In genomic region chr4:128876194-128876593, GRCh38 we compare ENCODE assay signal across 15 cellular contexts.
DNase-seq lines count a peak whose midpoint lies in the region; ATAC-seq and TF ChIP-seq lines count a peak whose summit lies in the region.
"Had no signal": no experiment of that assay in that cellular context is flagged by ENCODE, and none has a peak within 500 bp of the region (broad histone marks: within the 10 kb centered on the region; RNA-seq: fewer than 3 reads in every experiment).

No MANE protein-coding gene starts in this region.

- intact Hi-C loops in natural killer cell (cut with micrococcal nuclease) (no loop called here), activated B cell treated with CpG ODN at 0.5 μM for 24 hours (cut with micrococcal nuclease) (no loop called here), Calu3 (cut with micrococcal nuclease; ENCODE audit: unreplicated experiment) (no loop called here)

- peaks cover 8 to 10% of the 10 kb centered on the region in 2 donors for H3K4me1 Mint-ChIP-seq in natural killer cell
- peaks cover 0 to 5% of the 10 kb centered on the region in 2 donors for H3K4me1 Mint-ChIP-seq in natural killer cell treated with Interleukin-12 subunit alpha and Interleukin-12 subunit beta and Interleukin-15 and Interleukin-18, amount 100 ng/mL, for 72 hours (ENCODE audit: low read depth in 2 of 2)
- peaks cover 3% of the 10 kb centered on the region for H3K4me1 Mint-ChIP-seq in activated B cell treated with CpG ODN at 0.5 μM for 24 hours
- H3K4me1 Mint-ChIP-seq in Calu3 (ENCODE audit: low read depth, unreplicated experiment) = no peaks in the 10 kb centered on the region
- H3K4me1 Mint-ChIP-seq: B cell, IgD-negative memory B cell had no signal

- DNase-seq in natural killer cell = no peak
- DNase-seq in natural killer cell treated with Interleukin-12 subunit alpha and Interleukin-12 subunit beta and Interleukin-15 and Interleukin-18, amount 100 ng/mL, for 72 hours (ENCODE audit: low spot score) = no peak
- DNase-seq in NAMALWA (ENCODE audit: low spot score) = peak; percentile 28
- DNase-seq in activated B cell treated with CpG ODN at 0.5 μM for 24 hours = no peak
- no peak for DNase-seq in WERI-Rb-1
- DNase-seq in Calu3 = no peak
- DNase-seq in SW 1271 (lab: John Stamatoyannopoulos, UW) = no peak
- DNase-seq: CD8-positive, alpha-beta T cell; COR-L47; GF-D8; GM23248; H7 had no signal

- no peak overlapping the region for H3K4me3 ChIP-seq in WERI-Rb-1 (ENCODE audit: low read depth, low read length)
- H3K4me3 ChIP-seq: GM23248 had no signal

- H3K27ac Mint-ChIP-seq in natural killer cell (peak overlapping the region; percentile 44 to 59), activated B cell treated with CpG ODN at 0.5 μM for 24 hours (peak overlapping the region; percentile 6), Calu3 (ENCODE audit: unreplicated experiment) (no peak overlapping the region)
- no peak overlapping the region for H3K27ac Mint-ChIP-seq in natural killer cell treated with Interleukin-12 subunit alpha and Interleukin-12 subunit beta and Interleukin-15 and Interleukin-18, amount 100 ng/mL, for 72 hours
- H3K27ac Mint-ChIP-seq: B cell; CD8-positive, alpha-beta T cell had no signal

- H3K9me3 ChIP-seq in WERI-Rb-1 (ENCODE audit: severe bottlenecking) = no peaks in the 10 kb centered on the region

- TF ChIP-seq CTCF in natural killer cell (IDR thresholded peaks at IDR 0.05) (no peak), activated B cell treated with CpG ODN at 0.5 μM for 24 hours (IDR thresholded peaks at IDR 0.05) (no peak), WERI-Rb-1 (IDR thresholded peaks at IDR 0.05; ENCODE audit: low read depth, low read length) (no peak), Calu3 (IDR thresholded peaks at IDR 0.05; ENCODE audit: unreplicated experiment) (no peak)

- H3K27me3 ChIP-seq in WERI-Rb-1 (ENCODE audit: insufficient read depth, low read depth, severe bottlenecking) = no peaks in the 10 kb centered on the region

- H3K9me3 Mint-ChIP-seq in natural killer cell = no peaks in the 10 kb centered on the region
- H3K9me3 Mint-ChIP-seq in natural killer cell treated with Interleukin-12 subunit alpha and Interleukin-12 subunit beta and Interleukin-15 and Interleukin-18, amount 100 ng/mL, for 72 hours = no peaks in the 10 kb centered on the region
- no peaks in the 10 kb centered on the region for H3K9me3 Mint-ChIP-seq in activated B cell treated with CpG ODN at 0.5 μM for 24 hours
- no peaks in the 10 kb centered on the region for H3K9me3 Mint-ChIP-seq in Calu3 (ENCODE audit: low read depth, unreplicated experiment)
- H3K9me3 Mint-ChIP-seq: CD14-positive monocyte; CD8-positive, alpha-beta T cell; IgD-negative memory B cell had no signal

- H3K27ac ChIP-seq in WERI-Rb-1 = no peak overlapping the region
- H3K27ac ChIP-seq: GM23248 had no signal

- no peaks in the 10 kb centered on the region for H3K27me3 Mint-ChIP-seq in natural killer cell (ENCODE audit: low read depth in 2 of 2)
- H3K27me3 Mint-ChIP-seq in natural killer cell treated with Interleukin-12 subunit alpha and Interleukin-12 subunit beta and Interleukin-15 and Interleukin-18, amount 100 ng/mL, for 72 hours = no peaks in the 10 kb centered on the region
- no peaks in the 10 kb centered on the region for H3K27me3 Mint-ChIP-seq in activated B cell treated with CpG ODN at 0.5 μM for 24 hours
- H3K27me3 Mint-ChIP-seq in Calu3 (ENCODE audit: unreplicated experiment) = no peaks in the 10 kb centered on the region
- H3K27me3 Mint-ChIP-seq: B cell, IgD-negative memory B cell had no signal

- ATAC-seq in natural killer cell = no peak
- ATAC-seq in natural killer cell treated with Interleukin-12 subunit alpha and Interleukin-12 subunit beta and Interleukin-15 and Interleukin-18, amount 100 ng/mL, for 72 hours = no peak
- ATAC-seq in activated B cell treated with CpG ODN at 0.5 μM for 24 hours (ENCODE audit: low read depth) = no peak
- ATAC-seq: CD8-positive, alpha-beta T cell had no signal

- H3K4me3 Mint-ChIP-seq in natural killer cell (no peak overlapping the region), activated B cell treated with CpG ODN at 0.5 μM for 24 hours (no peak overlapping the region), Calu3 (ENCODE audit: low read depth, unreplicated experiment) (no peak overlapping the region)
- no peak overlapping the region for H3K4me3 Mint-ChIP-seq in natural killer cell treated with Interleukin-12 subunit alpha and Interleukin-12 subunit beta and Interleukin-15 and Interleukin-18, amount 100 ng/mL, for 72 hours
- H3K4me3 Mint-ChIP-seq: B cell; CD14-positive monocyte; CD8-positive, alpha-beta T cell; IgD-negative memory B cell had no signal

- POLR2A ChIA-PET in activated B cell treated with CpG ODN at 0.5 μM for 24 hours (lab: Charles Lee) = no interaction called here

- no TSS peak for BruUV-seq in Calu3 (replicated peaks; lab: Mats Ljungman, UMichigan)

- CTCF ChIA-PET in activated B cell treated with CpG ODN at 0.5 μM for 24 hours (lab: Charles Lee) (no interaction called here), Calu3 (lab: Charles Lee) (interaction anchor here (0.6 kb wide), 1 partner anchor 98 kb away, joined by 5 read pairs; no protein-coding TSS in a partner anchor)

- H3K36me3 Mint-ChIP-seq in natural killer cell (peaks cover 27% of the 10 kb centered on the region), activated B cell treated with CpG ODN at 0.5 μM for 24 hours (ENCODE audit: low read depth) (peaks cover 33% of the 10 kb centered on the region), Calu3 (ENCODE audit: insufficient read depth, unreplicated experiment) (peaks cover 22% of the 10 kb centered on the region)
- H3K36me3 Mint-ChIP-seq in natural killer cell treated with Interleukin-12 subunit alpha and Interleukin-12 subunit beta and Interleukin-15 and Interleukin-18, amount 100 ng/mL, for 72 hours = peaks cover 21% of the 10 kb centered on the region
- H3K36me3 Mint-ChIP-seq: IgD-negative memory B cell had no signal

- H3K36me3 ChIP-seq in WERI-Rb-1 = peaks cover 16% of the 10 kb centered on the region

Comparison
In these comparisons a context has a peak if more than half of its experiments do, and no peak if none do; other contexts are left out.
1. H3K27ac Mint-ChIP-seq: peak in natural killer cell (2 of 2) and activated B cell treated with CpG ODN at 0.5 μM for 24 hours (single experiment); none in natural killer cell treated with Interleukin-12 subunit alpha and Interleukin-12 subunit beta and Interleukin-15 and Interleukin-18, amount 100 ng/mL, for 72 hours (0 of 2) and Calu3 (single experiment).